ENCODE assay signal across 1 cellular context in genomic region chr1:165862448-165862847, GRCh38.
TF ChIP-seq lines count a peak whose summit lies in the region.

No MANE protein-coding gene starts in this region.

TF ChIP-seq in GM23338, 12 proteins besides CTCF, POLR2A, EP300 and RAD21 (continued from another document):
- TF ChIP-seq ZNF462 (CRISPR knock-in tag; IDR thresholded peaks at IDR 0.05) (no peak), JUNB (IDR thresholded peaks at IDR 0.05; ENCODE audit: unreplicated experiment) (no peak), CREB1 (CRISPR knock-in tag; IDR thresholded peaks at IDR 0.05; ENCODE audit: low read depth) (no peak)
